In genomic region chr19:58439576-58440554, GRCh38 we compare ENCODE assay signal across 8 cellular contexts. TPM values are rescaled to one million over a fixed set of nuclear protein-coding genes. Genes with fewer than 3 reads are reported as not detected.
DNase-seq lines count a peak whose midpoint lies in the region; FAIRE-seq and TF ChIP-seq lines count a peak whose summit lies in the region.

Gene ZNF132, minus strand, starts transcription at chr19:58440153. Its CDS starts 332 bp downstream, at chr19:58439821.

- peak; percentile 99 for DNase-seq in GM04503 (ENCODE audit: low read depth)
- DNase-seq in NCI-H1436 treated with DMSO at 0.1 percent for 48 hours (lab: John Stamatoyannopoulos, UW), result peak; percentile 99
- DNase-seq in activated CD4-positive, alpha-beta T cell treated with anti-CD3 and anti-CD28 coated beads for 1 hour, result peak; percentile 90
- peak; percentile 100 for DNase-seq in choroid plexus epithelial cell (ENCODE audit: low read depth)
- DNase-seq in keratinocyte (ENCODE audit: low read depth, low spot score), result peak; percentile 92
- peak; percentile 87 to 95 (median 89) for DNase-seq in stimulated activated CD4-positive, alpha-beta T cell treated with anti-CD3 and anti-CD28 coated beads, Interleukin-12 subunit alpha, Interleukin-12 subunit beta, amount 100 ng/mL, for 48 hours (ENCODE audit: low read depth in 2 of 3, low spot score in 1 of 3)
- no peak for DNase-seq in NCI-H2107 (lab: John Stamatoyannopoulos, UW)

- POLR2A ChIA-PET in HEK293 (lab: Yijun Ruan, JAX), result no interaction called here

- CTCF ChIA-PET in HEK293 (lab: Yijun Ruan, JAX), result interaction anchor here (0.7 kb wide), 1 partner anchor 29 kb away, joined by 3 read pairs; no protein-coding TSS in a partner anchor

- H3K9me1 ChIP-seq in keratinocyte (ENCODE audit: control insufficient read depth, extremely low read depth, insufficient read depth, low read length), result no peaks in the 10 kb centered on the region

- H3K4me3 ChIP-seq in HEK293 (ENCODE audit: low read depth, low read length) (peak within 1 kb of the TSS; percentile 5; the same call in 1 of the 2 replicates), choroid plexus epithelial cell (ENCODE audit: low read depth, low read length) (peak within 1 kb of the TSS; percentile 86), keratinocyte (ENCODE audit: control insufficient read depth in 2 of 3, extremely low read depth in 1 of 3, insufficient read depth in 2 of 3, low read depth in 1 of 3, low read length in 3 of 3) (peak within 1 kb of the TSS; percentile 47 to 80 (median 73))

- H3K4me1 ChIP-seq in HEK293 (ENCODE audit: control insufficient read depth, insufficient read depth, low read length) (no peaks in the 10 kb centered on the region), keratinocyte (ENCODE audit: control insufficient read depth, extremely low read depth, insufficient read depth, low read length) (peaks cover 8% of the 10 kb centered on the region)

- H3K9ac ChIP-seq in keratinocyte (ENCODE audit: control insufficient read depth, extremely low read depth, insufficient read depth, low read length), result peak within 1 kb of the TSS; percentile 65

- dilution Hi-C loops in keratinocyte (cut with MboI; ENCODE audit: extremely low pct_ligation_motif_present, low sequenced_read_pairs), result no loop called here

- peaks cover 6% of the 10 kb centered on the region for H3K79me2 ChIP-seq in keratinocyte (ENCODE audit: control insufficient read depth, insufficient read depth, low read length)

- H3K27ac ChIP-seq in HEK293 (ENCODE audit: extremely low read depth, low read depth, low read length) (no peak within 1 kb of the TSS), keratinocyte (ENCODE audit: control insufficient read depth, insufficient read depth, low read length) (peak within 1 kb of the TSS; percentile 65)

- no peaks in the 10 kb centered on the region; the same call in 1 of the 2 replicates for H3K9me3 ChIP-seq in HEK293 (ENCODE audit: control insufficient read depth, insufficient read depth, low read depth, low read length)
- H3K9me3 ChIP-seq in keratinocyte (ENCODE audit: control insufficient read depth, low read depth, low read length), result peaks cover 8% of the 10 kb centered on the region

- peak; percentile 86 for FAIRE-seq in keratinocyte (lab: Jason Lieb, UNC)

- H4K20me1 ChIP-seq in keratinocyte (ENCODE audit: control insufficient read depth, extremely low read depth, insufficient read depth, low read length), result no peaks in the 10 kb centered on the region

- no peaks in the 10 kb centered on the region for H3K27me3 ChIP-seq in keratinocyte (ENCODE audit: control insufficient read depth, extremely low read depth, insufficient read depth, low read length)

- H2AFZ ChIP-seq in keratinocyte (ENCODE audit: control insufficient read depth, low read length), result peak within 1 kb of the TSS; percentile 90

- no peak for TF ChIP-seq CTCF in HEK293 (tag by site-specific recombination; IDR thresholded peaks at IDR 0.05)
- TF ChIP-seq CTCF in choroid plexus epithelial cell (conservative IDR thresholded peaks at IDR 0.05; ENCODE audit: low read depth, low read length), result no peak
- TF ChIP-seq CTCF in keratinocyte (optimal IDR thresholded peaks at IDR 0.05 in 1 of 3, IDR thresholded peaks at IDR 0.05 in 1 of 3, conservative IDR thresholded peaks at IDR 0.05 in 1 of 3; ENCODE audit: extremely low read depth in 1 of 3, insufficient read depth in 2 of 3, low read length in 3 of 3), result no peak

- no peaks in the 10 kb centered on the region for H3K36me3 ChIP-seq in HEK293 (ENCODE audit: control insufficient read depth in 2 of 2, insufficient read depth in 1 of 2, low read length in 2 of 2)
- peaks cover 2% of the 10 kb centered on the region in 2 experiments for H3K36me3 ChIP-seq in keratinocyte (ENCODE audit: control insufficient read depth in 2 of 2, extremely low read depth in 1 of 2, insufficient read depth in 2 of 2, low read length in 2 of 2)

- H3K4me2 ChIP-seq in keratinocyte (ENCODE audit: control insufficient read depth, extremely low read depth, insufficient read depth, low read depth, low read length), result peak within 1 kb of the TSS; percentile 84

TF ChIP-seq in HEK293, 187 proteins besides CTCF, POLR2A, EP300 and RAD21 (continues in another document):
- TF ChIP-seq ZNF747 (tag by site-specific recombination; IDR thresholded peaks at IDR 0.05) (no peak), ZNF510 (tag by site-specific recombination; IDR thresholded peaks at IDR 0.05; ENCODE audit: insufficient replicate concordance) (no peak), ZNF202 (tag by site-specific recombination; IDR thresholded peaks at IDR 0.05; ENCODE audit: borderline replicate concordance) (no peak), ZBTB6 (tag by site-specific recombination; IDR thresholded peaks at IDR 0.05) (no peak)
- TF ChIP-seq, protein P1, sequence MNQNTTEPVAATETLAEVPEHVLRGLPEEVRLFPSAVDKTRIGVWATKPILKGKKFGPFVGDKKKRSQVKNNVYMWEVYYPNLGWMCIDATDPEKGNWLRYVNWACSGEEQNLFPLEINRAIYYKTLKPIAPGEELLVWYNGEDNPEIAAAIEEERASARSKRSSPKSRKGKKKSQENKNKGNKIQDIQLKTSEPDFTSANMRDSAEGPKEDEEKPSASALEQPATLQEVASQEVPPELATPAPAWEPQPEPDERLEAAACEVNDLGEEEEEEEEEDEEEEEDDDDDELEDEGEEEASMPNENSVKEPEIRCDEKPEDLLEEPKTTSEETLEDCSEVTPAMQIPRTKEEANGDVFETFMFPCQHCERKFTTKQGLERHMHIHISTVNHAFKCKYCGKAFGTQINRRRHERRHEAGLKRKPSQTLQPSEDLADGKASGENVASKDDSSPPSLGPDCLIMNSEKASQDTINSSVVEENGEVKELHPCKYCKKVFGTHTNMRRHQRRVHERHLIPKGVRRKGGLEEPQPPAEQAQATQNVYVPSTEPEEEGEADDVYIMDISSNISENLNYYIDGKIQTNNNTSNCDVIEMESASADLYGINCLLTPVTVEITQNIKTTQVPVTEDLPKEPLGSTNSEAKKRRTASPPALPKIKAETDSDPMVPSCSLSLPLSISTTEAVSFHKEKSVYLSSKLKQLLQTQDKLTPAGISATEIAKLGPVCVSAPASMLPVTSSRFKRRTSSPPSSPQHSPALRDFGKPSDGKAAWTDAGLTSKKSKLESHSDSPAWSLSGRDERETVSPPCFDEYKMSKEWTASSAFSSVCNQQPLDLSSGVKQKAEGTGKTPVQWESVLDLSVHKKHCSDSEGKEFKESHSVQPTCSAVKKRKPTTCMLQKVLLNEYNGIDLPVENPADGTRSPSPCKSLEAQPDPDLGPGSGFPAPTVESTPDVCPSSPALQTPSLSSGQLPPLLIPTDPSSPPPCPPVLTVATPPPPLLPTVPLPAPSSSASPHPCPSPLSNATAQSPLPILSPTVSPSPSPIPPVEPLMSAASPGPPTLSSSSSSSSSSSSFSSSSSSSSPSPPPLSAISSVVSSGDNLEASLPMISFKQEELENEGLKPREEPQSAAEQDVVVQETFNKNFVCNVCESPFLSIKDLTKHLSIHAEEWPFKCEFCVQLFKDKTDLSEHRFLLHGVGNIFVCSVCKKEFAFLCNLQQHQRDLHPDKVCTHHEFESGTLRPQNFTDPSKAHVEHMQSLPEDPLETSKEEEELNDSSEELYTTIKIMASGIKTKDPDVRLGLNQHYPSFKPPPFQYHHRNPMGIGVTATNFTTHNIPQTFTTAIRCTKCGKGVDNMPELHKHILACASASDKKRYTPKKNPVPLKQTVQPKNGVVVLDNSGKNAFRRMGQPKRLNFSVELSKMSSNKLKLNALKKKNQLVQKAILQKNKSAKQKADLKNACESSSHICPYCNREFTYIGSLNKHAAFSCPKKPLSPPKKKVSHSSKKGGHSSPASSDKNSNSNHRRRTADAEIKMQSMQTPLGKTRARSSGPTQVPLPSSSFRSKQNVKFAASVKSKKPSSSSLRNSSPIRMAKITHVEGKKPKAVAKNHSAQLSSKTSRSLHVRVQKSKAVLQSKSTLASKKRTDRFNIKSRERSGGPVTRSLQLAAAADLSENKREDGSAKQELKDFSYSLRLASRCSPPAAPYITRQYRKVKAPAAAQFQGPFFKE (tag by site-specific recombination; IDR thresholded peaks at IDR 0.05; ENCODE audit: borderline replicate concordance), result no peak

RNA-seq across cellular contexts. Expression of gene ZNF132, which starts in this region (rescaled TPM):
- 1.5 to 2.1 TPM (median 1.6 TPM) in 3 replicates for polyA plus RNA-seq in keratinocyte
- 0.25 TPM for polyA plus RNA-seq in keratinocyte (2011; ENCODE audit: low read depth)
- polyA plus RNA-seq in keratinocyte (2011; cell fraction: cytosol; rRNA removed), result 0.48 and 0.95 TPM in 2 replicates
- polyA plus RNA-seq in keratinocyte (2011; cell fraction: nucleus; rRNA removed), result 2.1 and 2.2 TPM in 2 replicates
- polyA plus RNA-seq in keratinocyte (2012; ENCODE audit: low replicate concordance), result 1.6 and 2.6 TPM in 2 replicates
- polyA minus RNA-seq in keratinocyte, result 1.9 to 5.9 TPM (median 4.0 TPM) in 3 replicates
- polyA minus RNA-seq in keratinocyte (2011; cell fraction: cytosol; rRNA and poly(A)+ RNA removed), result 3.5 TPM
- polyA minus RNA-seq in keratinocyte (2011; cell fraction: nucleus; rRNA and poly(A)+ RNA removed), result 3.0 and 5.0 TPM in 2 replicates

Comparison
In these comparisons a context has a peak if more than half of its experiments do, and no peak if none do; other contexts are left out.
1. H3K4me3 ChIP-seq: peak in every context shown above with its lines; median percentile 86 in choroid plexus epithelial cell; 73 in keratinocyte; 5 in HEK293.